27 cellular contexts compared by ENCODE assay signal in genomic region chrX:2187352-2188115, GRCh38.
"Had no signal": no experiment of that assay in that cellular context is flagged by ENCODE, and none has a peak within 500 bp of the region (broad histone marks: within the 10 kb centered on the region; RNA-seq: fewer than 3 reads in every experiment).

No MANE protein-coding gene starts in this region.

- DNase-seq: activated B cell treated with CpG ODN at 0.5 μM for 24 hours; activated CD4-positive, alpha-beta T cell treated with anti-CD3 and anti-CD28 coated beads for 1 hour; activated CD4-positive, alpha-beta T cell treated with anti-CD3 and anti-CD28 coated beads, Interleukin-2, amount 10 ng/mL, durations not matched to agents 24 days and 14 days; activated CD4-positive, alpha-beta T cell treated with anti-CD3 and anti-CD28 coated beads, Interleukin-2, amount 50 U/mL, for 48 hours; activated CD8-positive, alpha-beta memory T cell treated with anti-CD3 and anti-CD28 coated beads, Interleukin-2, amount 10 ng/mL, durations not matched to agents 7 days and 5 days; activated effector memory CD4-positive, alpha-beta T cell treated with Interleukin-2 at 50 U/mL for 16 hours; activated naive CD4-positive, alpha-beta T cell; activated T-cell treated with anti-CD3 and anti-CD28 coated beads, Interleukin-2, amount 50 U/mL, for 24 hours; aorta; body of pancreas; central memory CD4-positive, alpha-beta T cell; MG63; MV-4-11; NCI-H1105 treated with DMSO at 0.1 percent for 48 hours; NCI-H1436 treated with DMSO at 0.1 percent for 48 hours; NCI-H187; NCI-H2081; NCI-H446; NCI-H524; PC-9; SHP77 treated with DMSO at 0.1 percent for 48 hours; T-helper 9 cell had no signal

- FAIRE-seq: bronchial epithelial cell, TTC549 had no signal

- ATAC-seq: activated CD8-positive, alpha-beta memory T cell treated with anti-CD3 and anti-CD28 coated beads, Interleukin-2, amount 10 ng/mL, durations not matched to agents 7 days and 5 days; body of pancreas had no signal

- H3K4me3 Mint-ChIP-seq: activated B cell treated with CpG ODN at 0.5 μM for 24 hours; activated CD4-positive, alpha-beta T cell treated with anti-CD3 and anti-CD28 coated beads, Interleukin-2, amount 10 ng/mL, durations not matched to agents 24 days and 14 days; activated CD8-positive, alpha-beta memory T cell treated with anti-CD3 and anti-CD28 coated beads, Interleukin-2, amount 10 ng/mL, durations not matched to agents 7 days and 5 days; activated naive CD4-positive, alpha-beta T cell treated with anti-CD3 and anti-CD28 coated beads, Interleukin-2, amount 50 U/mL, for 24 hours; activated T-cell treated with anti-CD3 and anti-CD28 coated beads, Interleukin-2, amount 50 U/mL, for 24 hours; activated T-helper 1 cell treated with anti-CD3 and anti-CD28 coated beads, Interleukin-12 subunit alpha, Interleukin-12 subunit beta, Interleukin-2, Interleukin-4 antibody, amounts not matched to agents 30 ng/mL and 10 ng/mL and 1 ng/mL, durations not matched to agents 14 hours and 24 hours and 36 hours; T-helper 1 cell treated with Interleukin-12 subunit alpha and Interleukin-12 subunit beta and Interleukin-4 antibody, amounts not matched to agents 30 μg/mL and 1 μg/mL, for 36 hours had no signal

- H3K4me3 ChIP-seq: body of pancreas, MG63, PC-9 had no signal

- H3K27ac Mint-ChIP-seq: activated B cell treated with CpG ODN at 0.5 μM for 24 hours; activated CD4-positive, alpha-beta T cell treated with anti-CD3 and anti-CD28 coated beads, Interleukin-2, amount 10 ng/mL, durations not matched to agents 24 days and 14 days; activated CD8-positive, alpha-beta memory T cell treated with anti-CD3 and anti-CD28 coated beads, Interleukin-2, amount 10 ng/mL, durations not matched to agents 7 days and 5 days; activated naive CD4-positive, alpha-beta T cell treated with anti-CD3 and anti-CD28 coated beads, Interleukin-2, amount 50 U/mL, for 24 hours; activated T-cell treated with anti-CD3 and anti-CD28 coated beads, Interleukin-2, amount 50 U/mL, for 24 hours; activated T-helper 1 cell treated with anti-CD3 and anti-CD28 coated beads, Interleukin-12 subunit alpha, Interleukin-12 subunit beta, Interleukin-2, Interleukin-4 antibody, amounts not matched to agents 30 ng/mL and 10 ng/mL and 1 ng/mL, durations not matched to agents 14 hours and 24 hours and 36 hours; T-helper 1 cell treated with Interleukin-12 subunit alpha and Interleukin-12 subunit beta and Interleukin-4 antibody, amounts not matched to agents 30 μg/mL and 1 μg/mL, for 36 hours had no signal

- H3K27me3 ChIP-seq: body of pancreas, MG63 had no signal

- H3K4me1 ChIP-seq: body of pancreas had no signal

- H3K36me3 ChIP-seq: MG63 had no signal

- H3K27ac ChIP-seq: body of pancreas, PC-9 had no signal

- H3K9me3 ChIP-seq: body of pancreas had no signal

- H2AFZ ChIP-seq: PC-9 had no signal

- H3K4me2 ChIP-seq: PC-9 had no signal

- H3K4me1 Mint-ChIP-seq: activated B cell treated with CpG ODN at 0.5 μM for 24 hours; activated CD4-positive, alpha-beta T cell treated with anti-CD3 and anti-CD28 coated beads, Interleukin-2, amount 10 ng/mL, durations not matched to agents 24 days and 14 days; activated CD8-positive, alpha-beta memory T cell treated with anti-CD3 and anti-CD28 coated beads, Interleukin-2, amount 10 ng/mL, durations not matched to agents 7 days and 5 days; activated naive CD4-positive, alpha-beta T cell treated with anti-CD3 and anti-CD28 coated beads, Interleukin-2, amount 50 U/mL, for 24 hours had no signal

- H3K27me3 Mint-ChIP-seq: activated B cell treated with CpG ODN at 0.5 μM for 24 hours; activated CD4-positive, alpha-beta T cell treated with anti-CD3 and anti-CD28 coated beads, Interleukin-2, amount 10 ng/mL, durations not matched to agents 24 days and 14 days; activated CD8-positive, alpha-beta memory T cell treated with anti-CD3 and anti-CD28 coated beads, Interleukin-2, amount 10 ng/mL, durations not matched to agents 7 days and 5 days; activated naive CD4-positive, alpha-beta T cell treated with anti-CD3 and anti-CD28 coated beads, Interleukin-2, amount 50 U/mL, for 24 hours; activated T-cell treated with anti-CD3 and anti-CD28 coated beads, Interleukin-2, amount 50 U/mL, for 24 hours had no signal
